In genomic region chr15:101250931-101251829, GRCh38 we compare ENCODE assay signal across 8 cellular contexts. TPM values are rescaled to one million over a fixed set of nuclear protein-coding genes. Genes with fewer than 3 reads are reported as not detected.
DNase-seq lines count a peak whose midpoint lies in the region; ATAC-seq and TF ChIP-seq lines count a peak whose summit lies in the region.

No MANE protein-coding gene starts in this region.

- H3K27ac ChIP-seq in heart left ventricle = peak overlapping the region; percentile 87 to 97 (median 90)

- DNase-seq in stimulated activated CD4-positive, alpha-beta T cell treated with anti-CD3 and anti-CD28 coated beads, Interleukin-12 subunit alpha, Interleukin-12 subunit beta, amount 100 ng/mL, for 4 hours = peak; percentile 52
- DNase-seq in stimulated activated CD4-positive, alpha-beta T cell treated with anti-CD3 and anti-CD28 coated beads, Interleukin-2, amount 100 ng/mL, for 48 hours = no peak
- peak; percentile 60 for DNase-seq in NCI-H2171 treated with DMSO at 0.1 percent for 48 hours (lab: John Stamatoyannopoulos, UW)
- DNase-seq in heart left ventricle = peak in 3 of 5 donors; percentile 34 to 76 (median 55)
- peak; percentile 10 for DNase-seq in putamen (ENCODE audit: low spot score)
- DNase-seq in SIG-M5 treated with dmso at 0.1 percent for 504 hours (lab: John Stamatoyannopoulos, UW; ENCODE audit: unreplicated experiment) = no peak

- ATAC-seq in HG02798 (IDR thresholded peaks at IDR 0.05; ENCODE audit: poor library complexity, unreplicated experiment) (peak; percentile 41), heart left ventricle (peak in 3 of 4 donors; percentile 4 to 49 (median 38))

- H3K27me3 Mint-ChIP-seq in activated naive CD4-positive, alpha-beta T cell treated with anti-CD3 and anti-CD28 coated beads, Interleukin-2, amount 50 U/mL, for 24 hours = no peaks in the 10 kb centered on the region

- no peaks in the 10 kb centered on the region for H3K9me3 ChIP-seq in heart left ventricle

- H3K36me3 ChIP-seq in heart left ventricle = peaks cover 0 to 20% (median 4%) of the 10 kb centered on the region in 9 donors

- 0 to 3% (median 1%) methylated on average over 21 to 149 of the region's 149 CpGs for WGBS in heart left ventricle, 4 donors

- peaks cover 66% of the 10 kb centered on the region for H3K4me1 Mint-ChIP-seq in activated naive CD4-positive, alpha-beta T cell treated with anti-CD3 and anti-CD28 coated beads, Interleukin-2, amount 50 U/mL, for 24 hours

- H3K4me3 ChIP-seq in heart left ventricle = peak overlapping the region; percentile 64 to 99 (median 86)

- TF ChIP-seq POLR2A in heart left ventricle (IDR thresholded peaks at IDR 0.05) = no peak

- peak overlapping the region; percentile 88 for H3K27ac Mint-ChIP-seq in activated naive CD4-positive, alpha-beta T cell treated with anti-CD3 and anti-CD28 coated beads, Interleukin-2, amount 50 U/mL, for 24 hours

- H3K27me3 ChIP-seq in heart left ventricle = no peaks in the 10 kb centered on the region

- no peaks in the 10 kb centered on the region for H3K9me3 Mint-ChIP-seq in activated naive CD4-positive, alpha-beta T cell treated with anti-CD3 and anti-CD28 coated beads, Interleukin-2, amount 50 U/mL, for 24 hours

- peaks cover 11% of the 10 kb centered on the region for H3K36me3 Mint-ChIP-seq in activated naive CD4-positive, alpha-beta T cell treated with anti-CD3 and anti-CD28 coated beads, Interleukin-2, amount 50 U/mL, for 24 hours

- TF ChIP-seq CTCF in heart left ventricle (IDR thresholded peaks at IDR 0.05) = no peak

- intact Hi-C loops in heart left ventricle (cut with DNase I) = loop anchor here in 8 of 10 donors (2.0 to 10.0 kb wide), 9 partner anchors 64 to 626 kb away; no protein-coding TSS in a partner anchor

- H3K4me3 Mint-ChIP-seq in activated naive CD4-positive, alpha-beta T cell treated with anti-CD3 and anti-CD28 coated beads, Interleukin-2, amount 50 U/mL, for 24 hours = peak overlapping the region; percentile 90

- peaks cover 0 to 69% (median 52%) of the 10 kb centered on the region in 12 donors for H3K4me1 ChIP-seq in heart left ventricle

RNA-seq across cellular contexts. Expression of gene CHSY1, which starts 0.7 kb away (rescaled TPM):
- total RNA-seq in heart left ventricle = 10 to 100 TPM in 7 of 9 donors, 1 to 10 TPM in 2; 8.7 to 41.3 (median 11.1) TPM
- polyA plus RNA-seq in heart left ventricle = 1 to 10 TPM; 5.6 to 8.7 TPM

RNA-seq across cellular contexts. Expression of gene SELENOS, which starts 26.1 kb away (rescaled TPM):
- total RNA-seq in heart left ventricle = 10 to 100 TPM; 38.7 to 72.4 (median 47.5) TPM
- polyA plus RNA-seq in heart left ventricle = 100 to 1,000 TPM in 1 of 2 donors, 10 to 100 TPM in 1; 52.5 to 209 TPM

RNA-seq across cellular contexts. Expression of gene SNRPA1, which starts 43.9 kb away (rescaled TPM):
- total RNA-seq in heart left ventricle = 10 to 100 TPM; 17.6 to 44.3 (median 28.6) TPM
- polyA plus RNA-seq in heart left ventricle = 10 to 100 TPM; 30.2 to 57.8 TPM

Comparison
In these comparisons a context has a peak if more than half of its experiments do, and no peak if none do; other contexts are left out.
1. DNase-seq: peak in stimulated activated CD4-positive, alpha-beta T cell treated with anti-CD3 and anti-CD28 coated beads, Interleukin-12 subunit alpha, Interleukin-12 subunit beta, amount 100 ng/mL, for 4 hours (single experiment), NCI-H2171 treated with DMSO at 0.1 percent for 48 hours (single experiment), heart left ventricle (3 of 5) and putamen (single experiment); none in stimulated activated CD4-positive, alpha-beta T cell treated with anti-CD3 and anti-CD28 coated beads, Interleukin-2, amount 100 ng/mL, for 48 hours (0 of 2) and SIG-M5 treated with dmso at 0.1 percent for 504 hours (single experiment).